ENCODE assay signal across 18 cellular contexts in the genomic region with DNA sequence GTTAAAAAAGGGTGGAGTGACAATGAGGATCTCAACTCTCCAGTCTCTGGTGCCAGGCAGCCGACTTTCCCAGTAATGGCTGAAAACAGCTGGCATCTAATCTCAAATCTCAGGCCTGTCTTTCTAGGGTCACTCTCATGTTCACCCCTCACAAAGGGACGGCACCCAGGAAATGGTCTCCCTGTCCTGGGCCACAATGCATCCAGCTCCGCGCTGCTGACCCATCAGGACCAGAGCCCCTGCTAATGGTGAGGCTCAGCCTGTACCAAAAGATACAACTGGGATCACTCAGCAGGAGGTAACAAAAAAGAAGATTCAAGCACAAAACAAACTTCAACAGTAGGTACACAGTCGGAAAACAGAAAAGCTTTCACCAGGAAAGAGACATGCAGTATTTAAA. TPM values are rescaled to one million over a fixed set of nuclear protein-coding genes. Genes with fewer than 3 reads are reported as not detected.
DNase-seq lines count a peak whose midpoint lies in the region; ATAC-seq and TF ChIP-seq lines count a peak whose summit lies in the region.
"Had no signal": no experiment of that assay in that cellular context is flagged by ENCODE, and none has a peak within 500 bp of the region (broad histone marks: within the 10 kb centered on the region; RNA-seq: fewer than 3 reads in every experiment).

No MANE protein-coding gene starts in this region.

- H3K27ac Mint-ChIP-seq in stimulated activated naive CD8-positive, alpha-beta T cell treated with anti-CD3 and anti-CD28 coated beads, Interleukin-15, Interleukin-2, amounts not matched to agents 100 ng/mL and 50 ng/mL, for 24 hours, result peak overlapping the region; percentile 13
- H3K27ac Mint-ChIP-seq in nephron progenitor cell (peak overlapping the region; percentile 15), osteocyte (ENCODE audit: unreplicated experiment) (no peak overlapping the region)
- H3K27ac Mint-ChIP-seq: B cell; CD4-positive, alpha-beta T cell; CD8-positive, alpha-beta T cell had no signal

- intact Hi-C loops in OCI-LY7 (cut with micrococcal nuclease; ENCODE audit: unreplicated experiment), result no loop called here

- TF ChIP-seq CTCF in nephron progenitor cell (IDR thresholded peaks at IDR 0.05) (no peak), osteocyte (IDR thresholded peaks at IDR 0.05) (no peak), OCI-LY7 (conservative IDR thresholded peaks at IDR 0.05; ENCODE audit: low read length) (no peak)

- peaks cover 11% of the 10 kb centered on the region for H3K27me3 Mint-ChIP-seq in stimulated activated naive CD8-positive, alpha-beta T cell treated with anti-CD3 and anti-CD28 coated beads, Interleukin-15, Interleukin-2, amounts not matched to agents 100 ng/mL and 50 ng/mL, for 24 hours
- H3K27me3 Mint-ChIP-seq in nephron progenitor cell (ENCODE audit: low read depth, poor library complexity) (peaks cover 5% of the 10 kb centered on the region), osteocyte (ENCODE audit: unreplicated experiment) (no peaks in the 10 kb centered on the region)

- H3K79me2 ChIP-seq in OCI-LY7 (ENCODE audit: insufficient read depth, low read depth, low read length), result no peaks in the 10 kb centered on the region

- H4K20me1 ChIP-seq in OCI-LY7 (ENCODE audit: insufficient read depth, low read length), result no peaks in the 10 kb centered on the region
- H4K20me1 ChIP-seq: BLaER1 treated with 17β-estradiol and CSF1 and Interleukin-3, amounts not matched to agents 10 nM and 100 nM had no signal

- no peak overlapping the region for H3K27ac ChIP-seq in OCI-LY7 (ENCODE audit: low read depth, low read length, poor library complexity, severe bottlenecking)
- H3K27ac ChIP-seq: 22Rv1; A549; BLaER1 treated with 17β-estradiol and CSF1 and Interleukin-3, amounts not matched to agents 10 nM and 100 nM; C4-2B had no signal

- BruUV-seq in OCI-LY7 (replicated peaks; lab: Mats Ljungman, UMichigan), result no TSS peak

- H3K4me1 ChIP-seq in OCI-LY7 (ENCODE audit: insufficient read depth, low read length, poor library complexity, severe bottlenecking), result no peaks in the 10 kb centered on the region
- H3K4me1 ChIP-seq: A549 had no signal

- H3K9me3 ChIP-seq in OCI-LY7 (ENCODE audit: low read length), result no peaks in the 10 kb centered on the region
- H3K9me3 ChIP-seq: A549; BLaER1 treated with 17β-estradiol and CSF1 and Interleukin-3, amounts not matched to agents 10 nM and 100 nM; Caco-2 had no signal

- no peaks in the 10 kb centered on the region for H3K9me3 Mint-ChIP-seq in stimulated activated naive CD8-positive, alpha-beta T cell treated with anti-CD3 and anti-CD28 coated beads, Interleukin-15, Interleukin-2, amounts not matched to agents 100 ng/mL and 50 ng/mL, for 24 hours
- no peaks in the 10 kb centered on the region for H3K9me3 Mint-ChIP-seq in nephron progenitor cell
- no peaks in the 10 kb centered on the region for H3K9me3 Mint-ChIP-seq in osteocyte (ENCODE audit: unreplicated experiment)
- H3K9me3 Mint-ChIP-seq: CD4-positive, alpha-beta T cell; CD8-positive, alpha-beta T cell had no signal

- no peak overlapping the region for H3K4me2 ChIP-seq in OCI-LY7 (ENCODE audit: low read length)
- H3K4me2 ChIP-seq: A549; BLaER1 treated with 17β-estradiol and CSF1 and Interleukin-3, amounts not matched to agents 10 nM and 100 nM had no signal

- no peaks in the 10 kb centered on the region for H3K36me3 ChIP-seq in OCI-LY7 (ENCODE audit: insufficient read depth, low read length)
- H3K36me3 ChIP-seq: BLaER1 treated with 17β-estradiol and CSF1 and Interleukin-3, amounts not matched to agents 10 nM and 100 nM had no signal

- no peaks in the 10 kb centered on the region for H3K36me3 Mint-ChIP-seq in stimulated activated naive CD8-positive, alpha-beta T cell treated with anti-CD3 and anti-CD28 coated beads, Interleukin-15, Interleukin-2, amounts not matched to agents 100 ng/mL and 50 ng/mL, for 24 hours (ENCODE audit: low read depth)
- H3K36me3 Mint-ChIP-seq in nephron progenitor cell (ENCODE audit: low read depth) (peaks cover 8% of the 10 kb centered on the region), osteocyte (ENCODE audit: unreplicated experiment) (peaks cover 7% of the 10 kb centered on the region)
- H3K36me3 Mint-ChIP-seq: CD8-positive, alpha-beta T cell had no signal

- no peaks in the 10 kb centered on the region for H3K9me2 ChIP-seq in OCI-LY7 (ENCODE audit: insufficient read depth, low read length)

- H3K4me3 ChIP-seq in OCI-LY7 (ENCODE audit: low read depth, low read length, poor library complexity, severe bottlenecking), result no peak overlapping the region
- H3K4me3 ChIP-seq: A549; BLaER1 treated with 17β-estradiol and CSF1 and Interleukin-3, amounts not matched to agents 10 nM and 100 nM had no signal

- no peak overlapping the region for H2AFZ ChIP-seq in OCI-LY7 (ENCODE audit: low read length)

- CTCF ChIA-PET in OCI-LY7 (lab: Charles Lee; ENCODE audit: unreplicated experiment), result no interaction called here

- H3K4me1 Mint-ChIP-seq in stimulated activated naive CD8-positive, alpha-beta T cell treated with anti-CD3 and anti-CD28 coated beads, Interleukin-15, Interleukin-2, amounts not matched to agents 100 ng/mL and 50 ng/mL, for 24 hours (ENCODE audit: low read depth), result no peaks in the 10 kb centered on the region
- H3K4me1 Mint-ChIP-seq in nephron progenitor cell, result peaks cover 73% of the 10 kb centered on the region
- H3K4me1 Mint-ChIP-seq in osteocyte (ENCODE audit: unreplicated experiment), result peaks cover 21% of the 10 kb centered on the region
- H3K4me1 Mint-ChIP-seq: B cell had no signal

- POLR2A ChIA-PET in OCI-LY7 (lab: Charles Lee), result interaction anchor here (0.6 kb wide), 1 partner anchor 456 kb away, joined by 3 read pairs; no protein-coding TSS in a partner anchor

- no peak for ATAC-seq in stimulated activated naive CD8-positive, alpha-beta T cell treated with anti-CD3 and anti-CD28 coated beads, Interleukin-15, Interleukin-2, amounts not matched to agents 100 U/mL and 50 U/mL, for 24 hours
- ATAC-seq: A549; CD8-positive, alpha-beta T cell had no signal

- no peak overlapping the region for H3K4me3 Mint-ChIP-seq in stimulated activated naive CD8-positive, alpha-beta T cell treated with anti-CD3 and anti-CD28 coated beads, Interleukin-15, Interleukin-2, amounts not matched to agents 100 ng/mL and 50 ng/mL, for 24 hours
- H3K4me3 Mint-ChIP-seq in nephron progenitor cell, result no peak overlapping the region
- H3K4me3 Mint-ChIP-seq in osteocyte (ENCODE audit: unreplicated experiment), result no peak overlapping the region
- H3K4me3 Mint-ChIP-seq: B cell; CD4-positive, alpha-beta T cell; CD8-positive, alpha-beta T cell had no signal

- no peak for DNase-seq in stimulated activated naive CD8-positive, alpha-beta T cell treated with anti-CD3 and anti-CD28 coated beads, Interleukin-15, Interleukin-2, amounts not matched to agents 100 U/mL and 50 U/mL, for 24 hours
- DNase-seq in nephron progenitor cell (no peak), osteocyte (ENCODE audit: extremely low spot score, unreplicated experiment) (peak; percentile 51), OCI-LY7 (ENCODE audit: low spot score) (no peak), NCI-H69 (lab: John Stamatoyannopoulos, UW) (no peak)
- DNase-seq: AML-193; Caco-2; Calu3; CD4-positive, alpha-beta T cell; CD8-positive, alpha-beta T cell; DMS79 treated with DMSO at 0.1 percent for 48 hours; GF-D8 had no signal

RNA-seq across cellular contexts. Expression of a gene that starts 13.4 kb away (rescaled TPM):
- total RNA-seq in osteocyte, result 99.2 and 101 TPM in 2 replicates
- total RNA-seq in OCI-LY7 (2014; rRNA removed; shearing (Covaris generic)), result 29.1 and 33.7 TPM in 2 replicates
- total RNA-seq in OCI-LY7 (2022), result 31.8 and 32.3 TPM in 2 replicates
